ENCODE assay signal across 9 cellular contexts in genomic region chr9:12785251-12785880, GRCh38. TPM values are rescaled to one million over a fixed set of nuclear protein-coding genes. Genes with fewer than 3 reads are reported as not detected.
A peak's percentile ranks its signal among the peaks of the same experiment; 100 is the strongest.
DNase-seq lines count a peak whose midpoint lies in the region; ATAC-seq and TF ChIP-seq lines count a peak whose summit lies in the region.
"Had no signal": no experiment of that assay in that cellular context is flagged by ENCODE, and none has a peak within 500 bp of the region (broad histone marks: within the 10 kb centered on the region; RNA-seq: fewer than 3 reads in every experiment).

No MANE protein-coding gene starts in this region.

- TF ChIP-seq CTCF in SK-N-SH (IDR thresholded peaks at IDR 0.05) (no peak), choroid plexus epithelial cell (conservative IDR thresholded peaks at IDR 0.05; ENCODE audit: low read depth, low read length) (no peak)
- TF ChIP-seq CTCF in activated CD8-positive, alpha-beta T cell treated with anti-CD3 and anti-CD28 coated beads for 36 hours (IDR thresholded peaks at IDR 0.05) = no peak

- H3K36me3 ChIP-seq in SK-N-SH (replicated peaks in 1 of 2; ENCODE audit: control insufficient read depth in 1 of 2, insufficient read depth in 2 of 2, low read length in 1 of 2) (no peaks in the 10 kb centered on the region), mucosa of stomach (ENCODE audit: control insufficient read depth, insufficient read depth, low read length) (no peaks in the 10 kb centered on the region), aorta (ENCODE audit: control insufficient read depth in 1 of 2, insufficient read depth in 2 of 2, low read length in 1 of 2) (no peaks in the 10 kb centered on the region)

- POLR2A ChIA-PET in SK-N-SH (lab: Yijun Ruan, JAX) = no interaction called here
- POLR2A ChIA-PET in activated CD8-positive, alpha-beta T cell treated with anti-CD3 and anti-CD28 coated beads for 36 hours (lab: Charles Lee) = no interaction called here

- H3K79me2 ChIP-seq in SK-N-SH (ENCODE audit: insufficient read depth) = no peaks in the 10 kb centered on the region

- intact Hi-C loops in aorta (cut with DNase I) = loop anchor here in 1 of 2 donors (2.0 kb wide), 1 partner anchor 29 kb away; no protein-coding TSS in a partner anchor
- intact Hi-C loops in activated CD8-positive, alpha-beta T cell treated with anti-CD3 and anti-CD28 coated beads for 36 hours (cut with micrococcal nuclease) = no loop called here

- H3K27ac ChIP-seq in SK-N-SH (ENCODE audit: low read depth in 2 of 2, low read length in 1 of 2) = peak overlapping the region in 1 of 2 experiments; percentile 39; a peak in 1 of 4 replicates
- H3K27ac ChIP-seq in aorta (ENCODE audit: low read depth in 1 of 2, low read length in 2 of 2) = peak overlapping the region; percentile 97 to 99

- H3K4me3 ChIP-seq in SK-N-SH (ENCODE audit: low read depth in 2 of 2, low read length in 1 of 2) (no peak overlapping the region), choroid plexus epithelial cell (ENCODE audit: low read depth, low read length) (no peak overlapping the region), mucosa of stomach (ENCODE audit: low read length) (no peak overlapping the region), aorta (ENCODE audit: low read length in 2 of 2) (no peak overlapping the region)

- no peak for TF ChIP-seq RAD21 in SK-N-SH (IDR thresholded peaks at IDR 0.05; ENCODE audit: low read length)

- no peak overlapping the region for H3K4me3 Mint-ChIP-seq in activated CD8-positive, alpha-beta T cell treated with anti-CD3 and anti-CD28 coated beads for 36 hours
- H3K4me3 Mint-ChIP-seq: activated B cell treated with CpG ODN at 0.5 μM for 24 hours had no signal

- DNase-seq in SK-N-SH (no peak), choroid plexus epithelial cell (ENCODE audit: low read depth) (peak; percentile 62), aorta (peak; percentile 69 to 81), NCI-H2171 (lab: John Stamatoyannopoulos, UW) (no peak)
- DNase-seq in activated CD8-positive, alpha-beta T cell treated with anti-CD3 and anti-CD28 coated beads for 36 hours = no peak
- DNase-seq: activated B cell treated with CpG ODN at 0.5 μM for 24 hours had no signal

- H2AFZ ChIP-seq in SK-N-SH (ENCODE audit: low read depth) = no peak overlapping the region

- H3K27me3 ChIP-seq in SK-N-SH (ENCODE audit: insufficient read depth) = no peaks in the 10 kb centered on the region
- no peaks in the 10 kb centered on the region for H3K27me3 ChIP-seq in mucosa of stomach (ENCODE audit: control insufficient read depth, insufficient read depth, low read length)
- H3K27me3 ChIP-seq in aorta (ENCODE audit: control insufficient read depth in 1 of 2, insufficient read depth in 2 of 2, low read length in 1 of 2) = no peaks in the 10 kb centered on the region

- peaks cover 3% of the 10 kb centered on the region for H3K9me3 Mint-ChIP-seq in activated CD8-positive, alpha-beta T cell treated with anti-CD3 and anti-CD28 coated beads for 36 hours
- H3K9me3 Mint-ChIP-seq: activated B cell treated with CpG ODN at 0.5 μM for 24 hours had no signal

- H3K36me3 Mint-ChIP-seq in activated CD8-positive, alpha-beta T cell treated with anti-CD3 and anti-CD28 coated beads for 36 hours (ENCODE audit: low read depth) = no peaks in the 10 kb centered on the region

- no peak overlapping the region for H3K27ac Mint-ChIP-seq in activated CD8-positive, alpha-beta T cell treated with anti-CD3 and anti-CD28 coated beads for 36 hours
- H3K27ac Mint-ChIP-seq: activated B cell treated with CpG ODN at 0.5 μM for 24 hours had no signal

- TF ChIP-seq EP300 in SK-N-SH (IDR thresholded peaks at IDR 0.05; ENCODE audit: borderline replicate concordance in 1 of 2, low read depth in 1 of 2, low read length in 1 of 2) = no peak

- H3K9me2 ChIP-seq in SK-N-SH = no peaks in the 10 kb centered on the region

- H3K4me1 ChIP-seq in SK-N-SH (ENCODE audit: control insufficient read depth in 1 of 2, insufficient read depth in 2 of 2, low read depth in 1 of 2, low read length in 1 of 2) = no peaks in the 10 kb centered on the region; a peak in 2 of 4 replicates
- peaks cover 21% of the 10 kb centered on the region for H3K4me1 ChIP-seq in mucosa of stomach (ENCODE audit: control insufficient read depth, insufficient read depth, low read length)
- peaks cover 0 to 2% of the 10 kb centered on the region in 2 donors for H3K4me1 ChIP-seq in aorta (ENCODE audit: control insufficient read depth in 1 of 2, insufficient read depth in 2 of 2, low read length in 2 of 2)

- WGBS in SK-N-SH (ENCODE audit: low lambda C conversion rate) = 65% methylated on average over 3 of the region's 3 CpGs
- WGBS in aorta, 2 donors = 7 to 17% methylated on average over 3 of the region's 3 CpGs

- no peaks in the 10 kb centered on the region for H3F3A ChIP-seq in SK-N-SH (replicated peaks; ENCODE audit: insufficient read depth)

- CTCF ChIA-PET in SK-N-SH (lab: Yijun Ruan, JAX) = interaction anchor here (1.2 kb wide), 1 partner anchor 24 kb away, joined by 3 read pairs; no protein-coding TSS in a partner anchor
- CTCF ChIA-PET in activated CD8-positive, alpha-beta T cell treated with anti-CD3 and anti-CD28 coated beads for 36 hours (lab: Charles Lee) = no interaction called here

- H3K4me2 ChIP-seq in SK-N-SH = no peak overlapping the region

- H3K27me3 Mint-ChIP-seq in activated CD8-positive, alpha-beta T cell treated with anti-CD3 and anti-CD28 coated beads for 36 hours = no peaks in the 10 kb centered on the region
- H3K27me3 Mint-ChIP-seq: activated B cell treated with CpG ODN at 0.5 μM for 24 hours had no signal

- no peaks in the 10 kb centered on the region; the same call in 1 of the 2 replicates for H3K9me3 ChIP-seq in SK-N-SH
- no peaks in the 10 kb centered on the region for H3K9me3 ChIP-seq in mucosa of stomach (ENCODE audit: control insufficient read depth, low read length)
- H3K9me3 ChIP-seq in aorta (ENCODE audit: control insufficient read depth, low read length) = no peaks in the 10 kb centered on the region

- no peaks in the 10 kb centered on the region for H4K20me1 ChIP-seq in SK-N-SH (ENCODE audit: insufficient read depth)

- H3K9ac ChIP-seq in SK-N-SH = no peak overlapping the region
- H3K9ac ChIP-seq in mucosa of stomach (ENCODE audit: low read length) = peak overlapping the region; percentile 53

- ATAC-seq in SK-N-SH treated with all-trans-retinoic acid at 6 μM for 48 hours (peak; percentile 40), aorta (ENCODE audit: low FRiP score) (peak; percentile 87), HG02763 (IDR thresholded peaks at IDR 0.05; ENCODE audit: unreplicated experiment) (no peak)
- no peak for ATAC-seq in activated CD8-positive, alpha-beta T cell treated with anti-CD3 and anti-CD28 coated beads for 36 hours

- H3K4me1 Mint-ChIP-seq in activated CD8-positive, alpha-beta T cell treated with anti-CD3 and anti-CD28 coated beads for 36 hours (ENCODE audit: low read depth) = no peaks in the 10 kb centered on the region
- H3K4me1 Mint-ChIP-seq: activated B cell treated with CpG ODN at 0.5 μM for 24 hours had no signal

TF ChIP-seq in SK-N-SH treated with all-trans-retinoic acid at 6 μM for 48 hours, 23 proteins besides CTCF, POLR2A, EP300 and RAD21 (continues in another document):
- no peak for TF ChIP-seq ZNF565 (CRISPR knock-in tag; conservative IDR thresholded peaks at IDR 0.05; ENCODE audit: low read depth)

TF ChIP-seq in SK-N-SH, 30 proteins besides CTCF, POLR2A, EP300 and RAD21 (continues in another document):
- TF ChIP-seq TAF1 (IDR thresholded peaks at IDR 0.05; ENCODE audit: borderline replicate concordance, low read depth, low read length) (no peak), JUND (IDR thresholded peaks at IDR 0.05) (no peak), ELF1 (IDR thresholded peaks at IDR 0.05) (no peak), YY1 (IDR thresholded peaks at IDR 0.05; ENCODE audit: low read depth) (no peak), EZH2phosphoT487 (IDR thresholded peaks at IDR 0.05; ENCODE audit: borderline replicate concordance, low read depth) (no peak), IRF3 (IDR thresholded peaks at IDR 0.05; ENCODE audit: low read depth, low read length) (no peak), SMC3 (IDR thresholded peaks at IDR 0.05; ENCODE audit: low read depth, low read length) (no peak), FOSL2 (IDR thresholded peaks at IDR 0.05; ENCODE audit: borderline replicate concordance, low read depth) (no peak), TEAD4 (IDR thresholded peaks at IDR 0.05; ENCODE audit: borderline replicate concordance, insufficient read depth) (no peak)
- TF ChIP-seq, protein P1, sequence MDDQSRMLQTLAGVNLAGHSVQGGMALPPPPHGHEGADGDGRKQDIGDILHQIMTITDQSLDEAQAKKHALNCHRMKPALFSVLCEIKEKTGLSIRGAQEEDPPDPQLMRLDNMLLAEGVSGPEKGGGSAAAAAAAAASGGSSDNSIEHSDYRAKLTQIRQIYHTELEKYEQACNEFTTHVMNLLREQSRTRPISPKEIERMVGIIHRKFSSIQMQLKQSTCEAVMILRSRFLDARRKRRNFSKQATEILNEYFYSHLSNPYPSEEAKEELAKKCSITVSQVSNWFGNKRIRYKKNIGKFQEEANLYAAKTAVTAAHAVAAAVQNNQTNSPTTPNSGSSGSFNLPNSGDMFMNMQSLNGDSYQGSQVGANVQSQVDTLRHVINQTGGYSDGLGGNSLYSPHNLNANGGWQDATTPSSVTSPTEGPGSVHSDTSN (IDR thresholded peaks at IDR 0.05) = no peak

RNA-seq across cellular contexts. Expression of gene LURAP1L, which starts 10.5 kb away (rescaled TPM):
- polyA plus RNA-seq in SK-N-SH (2012; rRNA removed) = 3.4 and 4.0 TPM in 2 replicates
- 2.8 and 2.9 TPM in 2 replicates for polyA plus RNA-seq in SK-N-SH (2012; cell fraction: cytosol; rRNA removed)
- 5.0 and 8.9 TPM in 2 replicates for polyA plus RNA-seq in SK-N-SH (2012; cell fraction: nucleus; rRNA removed)
- 10 to 100 TPM; 18.6 to 25.1 TPM for total RNA-seq in aorta
- polyA plus RNA-seq in aorta = 10 to 100 TPM; 13.5 to 26.4 TPM
- total RNA-seq in activated CD8-positive, alpha-beta T cell treated with anti-CD3 and anti-CD28 coated beads for 36 hours = not detected
- total RNA-seq: activated B cell treated with CpG ODN at 0.5 μM for 24 hours had no signal

Comparison
In these comparisons a context has a peak if more than half of its experiments do, and no peak if none do; other contexts are left out.
1. ATAC-seq: peak in SK-N-SH treated with all-trans-retinoic acid at 6 μM for 48 hours (single experiment) and aorta (single experiment); none in HG02763 (single experiment) and activated CD8-positive, alpha-beta T cell treated with anti-CD3 and anti-CD28 coated beads for 36 hours (single experiment).
2. DNase-seq: peak in choroid plexus epithelial cell (single experiment) and aorta (2 of 2); none in SK-N-SH (single experiment), NCI-H2171 (single experiment) and activated CD8-positive, alpha-beta T cell treated with anti-CD3 and anti-CD28 coated beads for 36 hours (single experiment).
3. RNA of gene LURAP1L, which starts 10.5 kb away (total RNA-seq): 18.6 to 25.1 TPM in aorta; not detected in activated CD8-positive, alpha-beta T cell treated with anti-CD3 and anti-CD28 coated beads for 36 hours; every median in the first group is over 10 times any median in the second.